ENCODE assay signal across 12 cellular contexts in genomic region chr2:134392689-134393476, GRCh38.
A peak's percentile ranks its signal among the peaks of the same experiment; 100 is the strongest.
DNase-seq lines count a peak whose midpoint lies in the region; ATAC-seq and TF ChIP-seq lines count a peak whose summit lies in the region.
"Had no signal": no experiment of that assay in that cellular context is flagged by ENCODE, and none has a peak within 500 bp of the region (broad histone marks: within the 10 kb centered on the region; RNA-seq: fewer than 3 reads in every experiment).

No MANE protein-coding gene starts in this region.

- BruUV-seq in OCI-LY7 (replicated peaks; lab: Mats Ljungman, UMichigan), result no TSS peak

- peaks cover 18% of the 10 kb centered on the region; the same call in 1 of the 2 replicates for H3K36me3 ChIP-seq in OCI-LY7 (ENCODE audit: insufficient read depth, low read length)

- peaks cover 19% of the 10 kb centered on the region for H3K4me1 ChIP-seq in OCI-LY7 (ENCODE audit: insufficient read depth, low read length, poor library complexity, severe bottlenecking)

- no peaks in the 10 kb centered on the region for H3K79me2 ChIP-seq in OCI-LY7 (ENCODE audit: insufficient read depth, low read depth, low read length)

- intact Hi-C loops in OCI-LY7 (cut with micrococcal nuclease; ENCODE audit: unreplicated experiment) (no loop called here), CD14-positive monocyte (cut with micrococcal nuclease) (no loop called here)
- intact Hi-C loops in activated CD4-positive, alpha-beta T cell treated with anti-CD3 and anti-CD28 coated beads for 36 hours (cut with DNase I, micrococcal nuclease), result no loop called here

- H3K27ac Mint-ChIP-seq in naive B cell (peak overlapping the region; percentile 14 to 88 (median 76)), CD14-positive monocyte (no peak overlapping the region)
- no peak overlapping the region for H3K27ac Mint-ChIP-seq in activated CD4-positive, alpha-beta T cell treated with anti-CD3 and anti-CD28 coated beads for 36 hours

- DNase-seq in GM13977 (ENCODE audit: low spot score) (no peak), OCI-LY7 (ENCODE audit: low spot score) (no peak), fibroblast of villous mesenchyme (ENCODE audit: low read depth) (peak; percentile 72), naive B cell (no peak), CD14-positive monocyte (ENCODE audit: low spot score) (no peak), left lobe of liver (ENCODE audit: low spot score) (no peak), activated gamma-delta T cell treated with Interleukin-2 at 50 U/mL for 16 hours (no peak)
- DNase-seq in activated CD4-positive, alpha-beta T cell treated with anti-CD3 and anti-CD28 coated beads for 36 hours, result no peak
- DNase-seq: activated CD4-positive, CD25-positive, alpha-beta regulatory T cell treated with anti-CD3 and anti-CD28 coated beads, Interleukin-2, amount 50 U/mL, for 72 hours; CD4-positive, CD25-positive, alpha-beta regulatory T cell; NCI-H1048; SK-N-SH had no signal

- POLR2A ChIA-PET in OCI-LY7 (lab: Charles Lee), result interaction anchor here (1.2 kb wide), 1 partner anchor 58 kb away, joined by 3 read pairs; no protein-coding TSS in a partner anchor
- POLR2A ChIA-PET in activated CD4-positive, alpha-beta T cell treated with anti-CD3 and anti-CD28 coated beads for 36 hours (lab: Charles Lee), result no interaction called here

- H3K4me1 Mint-ChIP-seq in naive B cell (peaks cover 32 to 46% (median 33%) of the 10 kb centered on the region in 3 donors), CD14-positive monocyte (peaks cover 11% of the 10 kb centered on the region)
- peaks cover 19% of the 10 kb centered on the region for H3K4me1 Mint-ChIP-seq in activated CD4-positive, alpha-beta T cell treated with anti-CD3 and anti-CD28 coated beads for 36 hours

- no peaks in the 10 kb centered on the region for H3K9me3 Mint-ChIP-seq in naive B cell
- no peaks in the 10 kb centered on the region for H3K9me3 Mint-ChIP-seq in CD14-positive monocyte
- H3K9me3 Mint-ChIP-seq in activated CD4-positive, alpha-beta T cell treated with anti-CD3 and anti-CD28 coated beads for 36 hours (ENCODE audit: low read depth), result no peaks in the 10 kb centered on the region

- no peak overlapping the region for H3K4me3 ChIP-seq in OCI-LY7 (ENCODE audit: low read depth, low read length, poor library complexity, severe bottlenecking)
- H3K4me3 ChIP-seq in fibroblast of villous mesenchyme (ENCODE audit: low read depth, low read length), result no peak overlapping the region

- TF ChIP-seq CTCF in GM13977 (IDR thresholded peaks at IDR 0.05; ENCODE audit: extremely low read depth, insufficient read depth, missing control alignments) (peak; percentile 20), OCI-LY7 (conservative IDR thresholded peaks at IDR 0.05; ENCODE audit: low read length) (peak; percentile 42; the same call in 1 of the 2 replicates), fibroblast of villous mesenchyme (IDR thresholded peaks at IDR 0.05; ENCODE audit: insufficient read depth, low read depth, low read length) (peak; percentile 25), CD14-positive monocyte (IDR thresholded peaks at IDR 0.05) (no peak)

- H3K36me3 Mint-ChIP-seq in naive B cell (peaks cover 13 to 17% of the 10 kb centered on the region in 2 donors), CD14-positive monocyte (peaks cover 3 to 14% of the 10 kb centered on the region in 2 donors)
- H3K36me3 Mint-ChIP-seq in activated CD4-positive, alpha-beta T cell treated with anti-CD3 and anti-CD28 coated beads for 36 hours (ENCODE audit: low read depth), result peaks cover 3% of the 10 kb centered on the region

- no peaks in the 10 kb centered on the region for H4K20me1 ChIP-seq in OCI-LY7 (ENCODE audit: insufficient read depth, low read length)

- H3K27ac ChIP-seq in OCI-LY7 (ENCODE audit: low read depth, low read length, poor library complexity, severe bottlenecking), result no peak overlapping the region

- no peaks in the 10 kb centered on the region for H3K9me3 ChIP-seq in OCI-LY7 (ENCODE audit: low read length)
- H3K9me3 ChIP-seq: SK-N-SH had no signal

- no peak overlapping the region for H2AFZ ChIP-seq in OCI-LY7 (ENCODE audit: low read length)

- CTCF ChIA-PET in OCI-LY7 (lab: Charles Lee; ENCODE audit: unreplicated experiment), result interaction anchor here (1.0 kb wide), 1 partner anchor 18 kb away, joined by 3 read pairs; no protein-coding TSS in a partner anchor
- CTCF ChIA-PET in activated CD4-positive, alpha-beta T cell treated with anti-CD3 and anti-CD28 coated beads for 36 hours (lab: Charles Lee), result interaction anchor here (1.4 kb wide), 1 partner anchor 11 kb away, joined by 6 read pairs; no protein-coding TSS in a partner anchor

- in situ Hi-C loops in GM13977 (cut with MboI; ENCODE audit: low pct_unique_long_range_greater_than_20kb, low sequenced_read_pairs, unreplicated experiment), result no loop called here

- H3K4me2 ChIP-seq in OCI-LY7 (ENCODE audit: low read length), result no peak overlapping the region
- H3K4me2 ChIP-seq: SK-N-SH had no signal

- ATAC-seq in naive B cell (ENCODE audit: low read depth in 2 of 2), result no peak
- no peak for ATAC-seq in left lobe of liver
- no peak for ATAC-seq in activated CD4-positive, alpha-beta T cell treated with anti-CD3 and anti-CD28 coated beads for 36 hours

- H3K9me2 ChIP-seq in OCI-LY7 (ENCODE audit: insufficient read depth, low read length), result no peaks in the 10 kb centered on the region
- H3K9me2 ChIP-seq: SK-N-SH had no signal

- H3K27me3 Mint-ChIP-seq in naive B cell, result no peaks in the 10 kb centered on the region
- H3K27me3 Mint-ChIP-seq in CD14-positive monocyte (ENCODE audit: low read depth in 3 of 3), result no peaks in the 10 kb centered on the region
- H3K27me3 Mint-ChIP-seq in activated CD4-positive, alpha-beta T cell treated with anti-CD3 and anti-CD28 coated beads for 36 hours, result no peaks in the 10 kb centered on the region
- H3K27me3 Mint-ChIP-seq: CD4-positive, CD25-positive, alpha-beta regulatory T cell had no signal

- H3K4me3 Mint-ChIP-seq in naive B cell (no peak overlapping the region), CD14-positive monocyte (no peak overlapping the region)
- no peak overlapping the region for H3K4me3 Mint-ChIP-seq in activated CD4-positive, alpha-beta T cell treated with anti-CD3 and anti-CD28 coated beads for 36 hours
- H3K4me3 Mint-ChIP-seq: CD4-positive, CD25-positive, alpha-beta regulatory T cell had no signal

Comparison
In these comparisons a context has a peak if more than half of its experiments do, and no peak if none do; other contexts are left out.
1. H3K27ac Mint-ChIP-seq: peak in naive B cell (6 of 6); none in CD14-positive monocyte (0 of 7) and activated CD4-positive, alpha-beta T cell treated with anti-CD3 and anti-CD28 coated beads for 36 hours (single experiment).